ENCODE assay signal across 35 cellular contexts in the genomic region with DNA sequence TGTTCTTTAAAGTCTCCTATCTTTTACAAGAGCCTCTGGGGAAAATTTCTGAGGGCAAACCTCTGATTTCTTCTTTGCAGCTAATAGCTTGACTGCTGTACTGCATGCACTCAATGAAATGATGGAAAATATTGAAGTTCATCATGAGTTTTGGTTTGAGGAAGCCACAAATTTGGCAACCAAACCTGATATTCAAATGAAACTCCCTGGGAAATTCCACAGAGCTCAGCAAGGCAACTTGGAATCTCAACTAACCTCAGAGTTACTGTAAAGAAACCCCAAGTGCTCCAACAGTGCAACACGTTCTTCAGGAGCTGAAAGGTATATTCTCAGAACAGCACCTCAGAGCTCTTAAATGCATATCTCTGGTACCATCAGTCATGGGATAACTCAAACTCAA.
"Had no signal": no experiment of that assay in that cellular context is flagged by ENCODE, and none has a peak within 500 bp of the region (broad histone marks: within the 10 kb centered on the region; RNA-seq: fewer than 3 reads in every experiment).

No MANE protein-coding gene starts in this region.

- H3K4me1 ChIP-seq: adrenal gland, body of pancreas, colonic mucosa, esophagus squamous epithelium, gastroesophageal sphincter had no signal

- H3K27ac Mint-ChIP-seq: activated B cell treated with CpG ODN at 0.5 μM for 24 hours; activated CD4-positive, alpha-beta memory T cell treated with anti-CD3 and anti-CD28 coated beads for 36 hours; activated CD4-positive, alpha-beta T cell treated with anti-CD3 and anti-CD28 coated beads for 36 hours; activated CD4-positive, alpha-beta T cell treated with anti-CD3 and anti-CD28 coated beads, Interleukin-2, amount 10 ng/mL, durations not matched to agents 24 days and 14 days; activated CD8-positive, alpha-beta memory T cell treated with anti-CD3 and anti-CD28 coated beads, Interleukin-2, amount 10 ng/mL, durations not matched to agents 7 days and 5 days; activated CD8-positive, alpha-beta T cell treated with anti-CD3 and anti-CD28 coated beads, Interleukin-2, amount 10 ng/mL, durations not matched to agents 7 days and 5 days; activated naive CD4-positive, alpha-beta T cell treated with anti-CD3 and anti-CD28 coated beads for 36 hours; activated naive CD4-positive, alpha-beta T cell treated with anti-CD3 and anti-CD28 coated beads, Interleukin-2, amount 50 U/mL, for 24 hours; activated naive CD8-positive, alpha-beta T cell treated with anti-CD3 and anti-CD28 coated beads for 36 hours; activated naive CD8-positive, alpha-beta T cell treated with anti-CD3 and anti-CD28 coated beads, Interleukin-2, amount 50 U/mL, for 24 hours; activated T-helper 1 cell treated with anti-CD3 and anti-CD28 coated beads, Interleukin-12 subunit alpha, Interleukin-12 subunit beta, Interleukin-2, Interleukin-4 antibody, amounts not matched to agents 30 ng/mL and 10 ng/mL and 1 ng/mL, durations not matched to agents 14 hours and 24 hours and 36 hours; activated T-helper 2 cell treated with anti-CD3 and anti-CD28 coated beads, Interferon-gamma antibody, Interleukin-2, Interleukin-4, amounts not matched to agents 10 μg/mL and 5 μg/mL and 100 μg/mL, durations not matched to agents 14 hours and 24 hours and 36 hours; T-helper 17 cell; T-helper 2 cell treated with Interferon-gamma antibody and Interleukin-4, amounts not matched to agents 5 μg/mL and 100 μg/mL, for 36 hours had no signal

- H3K27ac ChIP-seq: adrenal gland, body of pancreas, colonic mucosa, epithelial cell of prostate, esophagus squamous epithelium, gastroesophageal sphincter, WERI-Rb-1 had no signal

- H3K4me3 ChIP-seq: adrenal gland, body of pancreas, colonic mucosa, esophagus squamous epithelium, gastroesophageal sphincter had no signal

- H3K27me3 ChIP-seq: adrenal gland, body of pancreas, colonic mucosa, esophagus squamous epithelium had no signal

- FAIRE-seq: endometrium, endothelial cell of umbilical vein had no signal

- H3K9me3 Mint-ChIP-seq: activated B cell treated with CpG ODN at 0.5 μM for 24 hours; activated CD4-positive, alpha-beta memory T cell treated with anti-CD3 and anti-CD28 coated beads for 36 hours; activated CD4-positive, alpha-beta T cell treated with anti-CD3 and anti-CD28 coated beads, Interleukin-2, amount 10 ng/mL, durations not matched to agents 24 days and 14 days; activated naive CD4-positive, alpha-beta T cell treated with anti-CD3 and anti-CD28 coated beads for 36 hours; activated naive CD4-positive, alpha-beta T cell treated with anti-CD3 and anti-CD28 coated beads, Interleukin-2, amount 50 U/mL, for 24 hours; activated naive CD8-positive, alpha-beta T cell treated with anti-CD3 and anti-CD28 coated beads for 36 hours; activated naive CD8-positive, alpha-beta T cell treated with anti-CD3 and anti-CD28 coated beads, Interleukin-2, amount 50 U/mL, for 24 hours; activated T-helper 1 cell treated with anti-CD3 and anti-CD28 coated beads, Interleukin-12 subunit alpha, Interleukin-12 subunit beta, Interleukin-2, Interleukin-4 antibody, amounts not matched to agents 30 ng/mL and 10 ng/mL and 1 ng/mL, durations not matched to agents 14 hours and 24 hours and 36 hours; activated T-helper 2 cell treated with anti-CD3 and anti-CD28 coated beads, Interferon-gamma antibody, Interleukin-2, Interleukin-4, amounts not matched to agents 10 μg/mL and 5 μg/mL and 100 μg/mL, durations not matched to agents 14 hours and 24 hours and 36 hours; T-helper 2 cell treated with Interferon-gamma antibody and Interleukin-4, amounts not matched to agents 5 μg/mL and 100 μg/mL, for 36 hours had no signal

- H3K9me3 ChIP-seq: adrenal gland, body of pancreas, colonic mucosa, esophagus squamous epithelium, gastroesophageal sphincter had no signal

- H3K36me3 ChIP-seq: adrenal gland, colonic mucosa, esophagus squamous epithelium, gastroesophageal sphincter, WERI-Rb-1 had no signal

- H3K4me3 Mint-ChIP-seq: activated B cell treated with CpG ODN at 0.5 μM for 24 hours; activated CD4-positive, alpha-beta memory T cell treated with anti-CD3 and anti-CD28 coated beads for 36 hours; activated CD4-positive, alpha-beta T cell treated with anti-CD3 and anti-CD28 coated beads for 36 hours; activated CD4-positive, alpha-beta T cell treated with anti-CD3 and anti-CD28 coated beads, Interleukin-2, amount 10 ng/mL, durations not matched to agents 24 days and 14 days; activated CD8-positive, alpha-beta memory T cell treated with anti-CD3 and anti-CD28 coated beads, Interleukin-2, amount 10 ng/mL, durations not matched to agents 7 days and 5 days; activated CD8-positive, alpha-beta T cell treated with anti-CD3 and anti-CD28 coated beads, Interleukin-2, amount 10 ng/mL, durations not matched to agents 7 days and 5 days; activated naive CD4-positive, alpha-beta T cell treated with anti-CD3 and anti-CD28 coated beads for 36 hours; activated naive CD4-positive, alpha-beta T cell treated with anti-CD3 and anti-CD28 coated beads, Interleukin-2, amount 50 U/mL, for 24 hours; activated naive CD8-positive, alpha-beta T cell treated with anti-CD3 and anti-CD28 coated beads for 36 hours; activated naive CD8-positive, alpha-beta T cell treated with anti-CD3 and anti-CD28 coated beads, Interleukin-2, amount 50 U/mL, for 24 hours; activated T-helper 1 cell treated with anti-CD3 and anti-CD28 coated beads, Interleukin-12 subunit alpha, Interleukin-12 subunit beta, Interleukin-2, Interleukin-4 antibody, amounts not matched to agents 30 ng/mL and 10 ng/mL and 1 ng/mL, durations not matched to agents 14 hours and 24 hours and 36 hours; T-helper 17 cell; T-helper 2 cell treated with Interferon-gamma antibody and Interleukin-4, amounts not matched to agents 5 μg/mL and 100 μg/mL, for 36 hours had no signal

- ATAC-seq: activated CD8-positive, alpha-beta memory T cell treated with anti-CD3 and anti-CD28 coated beads, Interleukin-2, amount 10 ng/mL, durations not matched to agents 7 days and 5 days; activated CD8-positive, alpha-beta T cell treated with anti-CD3 and anti-CD28 coated beads, Interleukin-2, amount 10 ng/mL, durations not matched to agents 7 days and 5 days; body of pancreas; gastroesophageal sphincter; T-helper 17 cell had no signal

- H3K4me1 Mint-ChIP-seq: activated B cell treated with CpG ODN at 0.5 μM for 24 hours; activated CD4-positive, alpha-beta T cell treated with anti-CD3 and anti-CD28 coated beads, Interleukin-2, amount 10 ng/mL, durations not matched to agents 24 days and 14 days; activated CD8-positive, alpha-beta memory T cell treated with anti-CD3 and anti-CD28 coated beads, Interleukin-2, amount 10 ng/mL, durations not matched to agents 7 days and 5 days; activated naive CD4-positive, alpha-beta T cell treated with anti-CD3 and anti-CD28 coated beads, Interleukin-2, amount 50 U/mL, for 24 hours; T-helper 17 cell had no signal

- DNase-seq: activated B cell treated with CpG ODN at 0.5 μM for 24 hours; activated CD4-positive, alpha-beta memory T cell treated with anti-CD3 and anti-CD28 coated beads for 36 hours; activated CD4-positive, alpha-beta T cell treated with anti-CD3 and anti-CD28 coated beads for 36 hours; activated CD4-positive, CD25-positive, alpha-beta regulatory T cell treated with anti-CD3 and anti-CD28 coated beads, Interleukin-2, amount 50 U/mL, for 72 hours; activated CD8-positive, alpha-beta memory T cell treated with anti-CD3 and anti-CD28 coated beads, Interleukin-2, amount 10 ng/mL, durations not matched to agents 7 days and 5 days; activated CD8-positive, alpha-beta memory T cell treated with anti-CD3 and anti-CD28 coated beads, Interleukin-2, amount 50 U/mL, for 4 hours; activated CD8-positive, alpha-beta T cell treated with anti-CD3 and anti-CD28 coated beads, Interleukin-2, amount 10 ng/mL, durations not matched to agents 7 days and 5 days; activated effector memory CD4-positive, alpha-beta T cell treated with anti-CD3 and anti-CD28 coated beads, Interleukin-2, amount 50 U/mL, for 16 hours; activated naive CD4-positive, alpha-beta T cell treated with anti-CD3 and anti-CD28 coated beads for 36 hours; activated naive CD8-positive, alpha-beta T cell treated with anti-CD3 and anti-CD28 coated beads for 36 hours; activated naive CD8-positive, alpha-beta T cell treated with anti-CD3 and anti-CD28 coated beads, Interleukin-2, amount 50 U/mL, for 24 hours; activated T-cell treated with anti-CD3 and anti-CD28 coated beads, Interleukin-2, amount 50 U/mL, for 1 hour; activated T-cell treated with anti-CD3 and anti-CD28 coated beads, Interleukin-2, amount 50 U/mL, for 48 hours; adrenal gland; amygdala; aorta; body of pancreas; caudate nucleus; colonic mucosa; effector CD8-positive, alpha-beta T cell; esophagus squamous epithelium; foreskin melanocyte; T-helper 1 cell; T-helper 17 cell; T1000; WERI-Rb-1 had no signal

- H3K27me3 Mint-ChIP-seq: activated CD4-positive, alpha-beta T cell treated with anti-CD3 and anti-CD28 coated beads for 36 hours had no signal

- H3K36me3 Mint-ChIP-seq: activated CD4-positive, alpha-beta memory T cell treated with anti-CD3 and anti-CD28 coated beads for 36 hours; activated CD8-positive, alpha-beta memory T cell treated with anti-CD3 and anti-CD28 coated beads, Interleukin-2, amount 10 ng/mL, durations not matched to agents 7 days and 5 days; activated naive CD4-positive, alpha-beta T cell treated with anti-CD3 and anti-CD28 coated beads, Interleukin-2, amount 50 U/mL, for 24 hours; activated naive CD8-positive, alpha-beta T cell treated with anti-CD3 and anti-CD28 coated beads for 36 hours had no signal
